ENCODE assay signal across 8 cellular contexts in the genomic region with DNA sequence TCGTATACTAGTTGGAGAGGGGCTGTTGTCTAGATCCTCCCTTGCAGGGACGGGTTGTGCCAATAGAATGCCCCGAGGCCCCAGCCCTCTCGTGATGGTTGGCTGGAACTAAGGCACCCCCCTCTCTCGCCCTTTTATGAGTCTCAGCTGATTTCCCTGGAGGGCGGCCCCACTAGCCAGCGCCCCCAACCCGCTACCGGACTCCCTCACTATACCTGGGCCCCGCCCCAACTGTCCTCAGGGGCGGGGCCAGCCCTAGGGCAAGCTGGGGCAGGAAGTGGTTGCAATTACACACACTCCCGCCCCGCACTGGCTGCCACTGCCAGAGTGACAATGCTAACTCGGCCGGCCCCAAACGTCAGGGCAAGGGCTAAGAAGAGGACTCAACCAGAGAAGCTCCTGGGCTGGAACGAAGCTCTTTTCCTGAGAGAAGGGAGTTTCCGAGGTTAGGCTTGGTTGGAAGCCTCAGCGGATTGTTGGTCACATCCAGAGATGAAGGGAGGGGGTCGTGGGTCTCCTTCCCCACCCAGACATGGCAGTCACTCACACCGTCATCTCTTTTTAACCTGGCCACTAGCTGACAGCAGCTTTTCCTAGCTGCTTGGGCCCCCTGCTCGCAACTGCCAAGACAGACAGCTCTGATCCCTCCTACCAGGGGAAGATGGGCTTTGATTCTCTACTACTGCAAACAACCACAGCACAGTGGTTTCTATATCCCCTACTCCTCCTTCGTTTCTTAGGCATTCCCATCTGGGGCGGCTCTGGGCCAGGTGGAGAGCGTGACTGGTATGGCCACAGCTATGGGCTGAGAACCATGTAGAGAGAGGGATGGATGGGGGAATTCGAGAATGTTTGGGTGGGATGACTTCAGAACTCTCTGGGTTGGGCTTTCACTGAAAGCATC. TPM values are rescaled to one million over a fixed set of nuclear protein-coding genes. Genes with fewer than 3 reads are reported as not detected.
DNase-seq lines count a peak whose midpoint lies in the region; ATAC-seq and TF ChIP-seq lines count a peak whose summit lies in the region.

No MANE protein-coding gene starts in this region.

- H3K4me1 ChIP-seq in OCI-LY7 (ENCODE audit: insufficient read depth, low read length, poor library complexity, severe bottlenecking): peaks cover 44% of the 10 kb centered on the region

- peak overlapping the region; percentile 69 for H3K4me3 Mint-ChIP-seq in activated T-helper 1 cell treated with anti-CD3 and anti-CD28 coated beads, Interleukin-12 subunit alpha, Interleukin-12 subunit beta, Interleukin-2, Interleukin-4 antibody, amounts not matched to agents 30 ng/mL and 10 ng/mL and 1 ng/mL, durations not matched to agents 14 hours and 24 hours and 36 hours

- no peaks in the 10 kb centered on the region for H3K27me3 Mint-ChIP-seq in activated T-helper 1 cell treated with anti-CD3 and anti-CD28 coated beads, Interleukin-12 subunit alpha, Interleukin-12 subunit beta, Interleukin-2, Interleukin-4 antibody, amounts not matched to agents 30 ng/mL and 10 ng/mL and 1 ng/mL, durations not matched to agents 14 hours and 24 hours and 36 hours (ENCODE audit: insufficient read depth)

- H3K9me3 Mint-ChIP-seq in activated T-helper 1 cell treated with anti-CD3 and anti-CD28 coated beads, Interleukin-12 subunit alpha, Interleukin-12 subunit beta, Interleukin-2, Interleukin-4 antibody, amounts not matched to agents 30 ng/mL and 10 ng/mL and 1 ng/mL, durations not matched to agents 14 hours and 24 hours and 36 hours: no peaks in the 10 kb centered on the region

- H3K79me2 ChIP-seq in OCI-LY7 (ENCODE audit: insufficient read depth, low read depth, low read length): no peaks in the 10 kb centered on the region

- intact Hi-C loops in OCI-LY7 (cut with micrococcal nuclease; ENCODE audit: unreplicated experiment): no loop called here
- intact Hi-C loops in activated T-helper 1 cell treated with anti-CD3 and anti-CD28 coated beads, Interleukin-12 subunit alpha, Interleukin-12 subunit beta, Interleukin-2, Interleukin-4 antibody, amounts not matched to agents 30 ng/mL and 10 ng/mL and 1 ng/mL, durations not matched to agents 14 hours and 24 hours and 36 hours (cut with micrococcal nuclease): loop anchor here (1.0 kb wide), 1 partner anchor 21 kb away; a partner anchor contains a TSS

- TSS peak; percentile 87 for BruUV-seq in OCI-LY7 (replicated peaks; lab: Mats Ljungman, UMichigan)

- H4K20me1 ChIP-seq in OCI-LY7 (ENCODE audit: insufficient read depth, low read length): no peaks in the 10 kb centered on the region

- H3K36me3 Mint-ChIP-seq in activated T-helper 1 cell treated with anti-CD3 and anti-CD28 coated beads, Interleukin-12 subunit alpha, Interleukin-12 subunit beta, Interleukin-2, Interleukin-4 antibody, amounts not matched to agents 30 ng/mL and 10 ng/mL and 1 ng/mL, durations not matched to agents 14 hours and 24 hours and 36 hours (ENCODE audit: low read depth): no peaks in the 10 kb centered on the region

- peaks cover 11% of the 10 kb centered on the region for H3K4me1 Mint-ChIP-seq in activated T-helper 1 cell treated with anti-CD3 and anti-CD28 coated beads, Interleukin-12 subunit alpha, Interleukin-12 subunit beta, Interleukin-2, Interleukin-4 antibody, amounts not matched to agents 30 ng/mL and 10 ng/mL and 1 ng/mL, durations not matched to agents 14 hours and 24 hours and 36 hours (ENCODE audit: low read depth)

- H3K9me2 ChIP-seq in OCI-LY7 (ENCODE audit: insufficient read depth, low read length): no peaks in the 10 kb centered on the region

- CTCF ChIA-PET in OCI-LY7 (lab: Charles Lee; ENCODE audit: unreplicated experiment): no interaction called here

- peak overlapping the region; percentile 83 for H3K27ac Mint-ChIP-seq in activated T-helper 1 cell treated with anti-CD3 and anti-CD28 coated beads, Interleukin-12 subunit alpha, Interleukin-12 subunit beta, Interleukin-2, Interleukin-4 antibody, amounts not matched to agents 30 ng/mL and 10 ng/mL and 1 ng/mL, durations not matched to agents 14 hours and 24 hours and 36 hours

- ATAC-seq in GM19463 (IDR thresholded peaks at IDR 0.05; ENCODE audit: unreplicated experiment) (peak; percentile 91), HG03460 (IDR thresholded peaks at IDR 0.05; ENCODE audit: unreplicated experiment) (peak; percentile 88)

- H3K9me3 ChIP-seq in OCI-LY7 (ENCODE audit: low read length): no peaks in the 10 kb centered on the region

- H2AFZ ChIP-seq in OCI-LY7 (ENCODE audit: low read length): peak overlapping the region; percentile 84

- DNase-seq in Daoy (ENCODE audit: low read depth) (peak; percentile 70), OCI-LY7 (ENCODE audit: low spot score) (peak; percentile 88), NCI-H1694 treated with DMSO at 0.1 percent for 48 hours (lab: John Stamatoyannopoulos, UW) (no peak)
- peak; percentile 66 for DNase-seq in activated T-helper 1 cell treated with anti-CD3 and anti-CD28 coated beads, Interleukin-12 subunit alpha, Interleukin-12 subunit beta, Interleukin-2, Interleukin-4 antibody, amounts not matched to agents 30 ng/mL and 10 ng/mL and 1 ng/mL, durations not matched to agents 14 hours and 24 hours and 36 hours (ENCODE audit: low spot score)
- peak; percentile 71 for DNase-seq in stimulated activated CD4-positive, alpha-beta T cell treated with anti-CD3 and anti-CD28 coated beads, Interleukin-1b, Interleukin-23, amount 100 ng/mL, for 48 hours

- POLR2A ChIA-PET in OCI-LY7 (lab: Charles Lee): interaction anchor here (0.5 to 1.4 kb wide), 10 partner anchors 8 to 160 kb away, joined by 3 to 6 read pairs (median 4); no protein-coding TSS in a partner anchor

- peak overlapping the region; percentile 75 for H3K27ac ChIP-seq in OCI-LY7 (ENCODE audit: low read depth, low read length, poor library complexity, severe bottlenecking)

- no peak for TF ChIP-seq CTCF in OCI-LY7 (conservative IDR thresholded peaks at IDR 0.05; ENCODE audit: low read length)

- no peaks in the 10 kb centered on the region for H3K36me3 ChIP-seq in OCI-LY7 (ENCODE audit: insufficient read depth, low read length)

- H3K4me3 ChIP-seq in OCI-LY7 (ENCODE audit: low read depth, low read length, poor library complexity, severe bottlenecking) (peak overlapping the region; percentile 66), iPS-11a (ENCODE audit: low read depth, low read length) (peak overlapping the region; percentile 8)

- peak overlapping the region; percentile 95 for H3K4me2 ChIP-seq in OCI-LY7 (ENCODE audit: low read length)

RNA-seq across cellular contexts. Expression of a gene that starts 21.0 kb away (rescaled TPM):
- 0.54 and 0.63 TPM in 2 replicates for total RNA-seq in Daoy (2014; rRNA removed; shearing (Covaris generic))
- total RNA-seq in OCI-LY7 (2014; rRNA removed; shearing (Covaris generic)): 1.6 and 1.7 TPM in 2 replicates
- 4.9 and 5.4 TPM in 2 replicates for total RNA-seq in OCI-LY7 (2022)
- 8.8 and 9.3 TPM in 2 replicates for total RNA-seq in activated T-helper 1 cell treated with anti-CD3 and anti-CD28 coated beads, Interleukin-12 subunit alpha, Interleukin-12 subunit beta, Interleukin-2, Interleukin-4 antibody, amounts not matched to agents 30 ng/mL and 10 ng/mL and 1 ng/mL, durations not matched to agents 14 hours and 24 hours and 36 hours

RNA-seq across cellular contexts. Expression of a gene that starts 55.5 kb away (rescaled TPM):
- total RNA-seq in Daoy (2014; rRNA removed; shearing (Covaris generic)): 54.2 and 70.2 TPM in 2 replicates
- total RNA-seq in OCI-LY7 (2014; rRNA removed; shearing (Covaris generic)): 21.9 and 33.8 TPM in 2 replicates
- total RNA-seq in OCI-LY7 (2022): 22.3 and 29.5 TPM in 2 replicates
- 59.3 and 62.4 TPM in 2 replicates for total RNA-seq in activated T-helper 1 cell treated with anti-CD3 and anti-CD28 coated beads, Interleukin-12 subunit alpha, Interleukin-12 subunit beta, Interleukin-2, Interleukin-4 antibody, amounts not matched to agents 30 ng/mL and 10 ng/mL and 1 ng/mL, durations not matched to agents 14 hours and 24 hours and 36 hours
